15 cellular contexts compared by ENCODE assay signal in the genomic region with DNA sequence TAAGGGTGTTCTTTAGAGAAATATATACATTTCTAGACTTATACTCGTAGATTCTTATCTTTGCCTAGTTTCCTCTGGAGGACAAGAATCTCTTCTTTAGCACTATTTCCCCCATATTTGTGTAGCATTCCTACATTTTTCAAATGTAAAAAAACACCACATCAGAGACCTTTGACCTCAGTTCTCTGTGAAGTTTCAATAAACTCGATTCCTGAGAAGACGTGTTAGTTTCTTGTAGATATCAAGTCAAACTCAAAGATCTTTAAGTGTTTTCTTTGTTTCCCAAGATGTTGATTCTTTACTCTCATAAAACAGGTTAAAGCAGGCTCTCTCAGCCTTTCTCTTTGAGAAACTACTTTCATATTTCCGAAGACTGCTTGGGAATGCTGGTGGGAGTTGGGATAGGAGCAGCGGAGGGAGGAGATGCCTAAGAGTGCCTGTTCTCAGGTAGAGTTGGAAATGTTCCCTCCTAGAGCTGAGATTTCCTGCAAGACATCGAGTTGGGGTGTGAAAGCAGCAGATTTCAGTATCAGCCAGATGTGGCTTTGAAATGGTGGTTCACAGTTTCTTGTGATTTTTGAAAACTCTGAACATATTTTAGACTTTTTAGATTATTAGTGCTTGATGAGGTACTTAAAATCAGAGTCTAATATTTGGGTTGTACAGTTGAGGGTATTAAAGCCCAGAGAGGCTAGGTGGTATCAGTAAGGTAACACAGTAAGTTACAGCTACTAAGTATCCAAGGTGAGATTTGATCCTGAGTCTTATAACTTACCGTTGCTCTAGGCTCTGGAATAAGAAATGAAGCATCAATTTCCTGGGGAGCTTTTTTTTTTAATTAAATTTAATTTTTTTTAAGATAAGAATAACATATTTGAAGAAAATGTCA. TPM values are rescaled to one million over a fixed set of nuclear protein-coding genes. Genes with fewer than 3 reads are reported as not detected.
A peak's percentile ranks its signal among the peaks of the same experiment; 100 is the strongest.
DNase-seq lines count a peak whose midpoint lies in the region; ATAC-seq and TF ChIP-seq lines count a peak whose summit lies in the region.
"Had no signal": no experiment of that assay in that cellular context is flagged by ENCODE, and none has a peak within 500 bp of the region (broad histone marks: within the 10 kb centered on the region; RNA-seq: fewer than 3 reads in every experiment).

No MANE protein-coding gene starts in this region.

- 0% methylated on average over 1 of the region's 7 CpGs; no CpG with 5 or more reads in 1 of the 2 experiments for WGBS in IMR-90 (ENCODE audit: extremely low coverage in 2 of 2, insufficient read length in 1 of 2), 2 experiments
- WGBS in trophoblast cell (ENCODE audit: extremely low coverage, insufficient coverage, insufficient read length) = no CpG with 5 or more reads among the region's 7 CpGs

- H3K9me3 Mint-ChIP-seq in activated T-cell treated with anti-CD3 and anti-CD28 coated beads, Interleukin-2, amount 50 U/mL, for 24 hours = no peaks in the 10 kb centered on the region

- no peaks in the 10 kb centered on the region for H3K79me2 ChIP-seq in fibroblast of lung (ENCODE audit: control insufficient read depth, insufficient read depth, low read length)
- no peaks in the 10 kb centered on the region for H3K79me2 ChIP-seq in trophoblast cell (ENCODE audit: control insufficient read depth, insufficient read depth, low read length, poor library complexity)

- peaks cover 9 to 18% of the 10 kb centered on the region in 2 experiments; a peak in 3 of 4 replicates for H3K79me1 ChIP-seq in IMR-90 (ENCODE audit: low read depth in 1 of 2, low read length in 2 of 2)
- H3K79me1 ChIP-seq in trophoblast cell (ENCODE audit: low read length) = peaks cover 3% of the 10 kb centered on the region

- CTCF ChIA-PET in IMR-90 (lab: Yijun Ruan, JAX) = no interaction called here

- H3K27me3 Mint-ChIP-seq in activated T-cell treated with anti-CD3 and anti-CD28 coated beads, Interleukin-2, amount 50 U/mL, for 24 hours = no peaks in the 10 kb centered on the region

- no peak overlapping the region for H4K91ac ChIP-seq in IMR-90 (ENCODE audit: insufficient read depth, low read depth, low read length)
- no peak overlapping the region for H4K91ac ChIP-seq in trophoblast cell (ENCODE audit: low read depth, low read length)

- H3K27ac Mint-ChIP-seq in activated T-cell treated with anti-CD3 and anti-CD28 coated beads, Interleukin-2, amount 50 U/mL, for 24 hours = no peak overlapping the region

- H3K18ac ChIP-seq in IMR-90 (ENCODE audit: low read depth, low read length) (peak overlapping the region; percentile 44; the same call in 1 of the 2 replicates), trophoblast cell (ENCODE audit: low read length) (no peak overlapping the region)

- TF ChIP-seq CTCF in IMR-90 (conservative IDR thresholded peaks at IDR 0.05; ENCODE audit: low read depth, low read length) (no peak), fibroblast of lung (conservative IDR thresholded peaks at IDR 0.05 in 1 of 2, IDR thresholded peaks at IDR 0.05 in 1 of 2; ENCODE audit: low read depth in 1 of 2, low read length in 2 of 2) (no peak)

- peaks cover 27% of the 10 kb centered on the region for H3K4me1 Mint-ChIP-seq in activated T-cell treated with anti-CD3 and anti-CD28 coated beads, Interleukin-2, amount 50 U/mL, for 24 hours (ENCODE audit: low read depth)

- intact Hi-C loops in IMR-90 (cut with micrococcal nuclease) = no loop called here

- dilution Hi-C loops in IMR-90 (cut with HindIII; ENCODE audit: low sequenced_read_pairs, unreplicated experiment) = no loop called here

- H2BK5ac ChIP-seq in IMR-90 (ENCODE audit: low read depth, low read length, poor library complexity, severe bottlenecking) (no peak overlapping the region), trophoblast cell (ENCODE audit: low read depth, low read length, poor library complexity) (no peak overlapping the region)

- no peak overlapping the region for H4K12ac ChIP-seq in trophoblast cell (ENCODE audit: low read depth, low read length)

- H3K56ac ChIP-seq in IMR-90 (ENCODE audit: extremely low read depth, insufficient read depth, low read length) = peak overlapping the region; percentile 8; the same call in 1 of the 2 replicates

- no peak overlapping the region for H2BK15ac ChIP-seq in IMR-90 (ENCODE audit: low read depth, low read length)

- H3K14ac ChIP-seq in IMR-90 (replicated peaks; ENCODE audit: low read depth, low read length) (peak overlapping the region; percentile 85), trophoblast cell (ENCODE audit: low read length) (no peak overlapping the region)

- peak overlapping the region; percentile 61 for H2BK12ac ChIP-seq in trophoblast cell (ENCODE audit: low read length)

- POLR2A ChIA-PET in IMR-90 (lab: Charles Lee; ENCODE audit: unreplicated experiment) = no interaction called here

- H2AFZ ChIP-seq in IMR-90 (replicated peaks; ENCODE audit: low read length, poor library complexity) (no peak overlapping the region), fibroblast of lung (ENCODE audit: low read length) (peak overlapping the region; percentile 53), trophoblast cell (ENCODE audit: insufficient read depth, low read length, poor library complexity) (no peak overlapping the region)

- no peaks in the 10 kb centered on the region for H3K9me3 ChIP-seq in IMR-90 (ENCODE audit: control insufficient read depth, insufficient read depth, low read length)
- H3K9me3 ChIP-seq in fibroblast of lung (ENCODE audit: control insufficient read depth, insufficient read depth, low read depth, low read length) = no peaks in the 10 kb centered on the region
- no peaks in the 10 kb centered on the region for H3K9me3 ChIP-seq in trophoblast cell (ENCODE audit: insufficient read depth, low read depth, low read length)
- H3K9me3 ChIP-seq: sigmoid colon, stomach had no signal

- TF ChIP-seq POLR2A in IMR-90 (IDR thresholded peaks at IDR 0.05; ENCODE audit: low read depth, low read length) = no peak

- DNase-seq in EH (ENCODE audit: low read depth) = peak; percentile 71
- DNase-seq in IMR-90 = peak; percentile 28
- peak; percentile 18 to 33 for DNase-seq in fibroblast of lung (ENCODE audit: low read depth in 2 of 2)
- peak in 1 of 2 donors; percentile 21 for DNase-seq in trophoblast cell
- no peak for DNase-seq in activated T-cell treated with anti-CD3 and anti-CD28 coated beads, Interleukin-2, amount 50 U/mL, for 24 hours
- DNase-seq in stimulated activated CD4-positive, alpha-beta T cell treated with anti-CD3 and anti-CD28 coated beads, Interleukin-12 subunit alpha, Interleukin-12 subunit beta, amount 100 ng/mL, for 4 hours = no peak
- DNase-seq in ACHN = no peak
- DNase-seq: activated CD4-positive, alpha-beta T cell treated with anti-CD3 and anti-CD28 coated beads for 4 hours; activated T-cell treated with anti-CD3 and anti-CD28 coated beads, Interleukin-2, amount 50 U/mL, for 1 hour; NCI-H1105; SHP77 treated with DMSO at 0.1 percent for 48 hours; sigmoid colon; stomach had no signal

- H2AK5ac ChIP-seq in IMR-90 (ENCODE audit: low read depth, low read length) (peak overlapping the region; percentile 65; the same call in 1 of the 2 replicates), trophoblast cell (ENCODE audit: low read length) (no peak overlapping the region)

- H3K4me2 ChIP-seq in IMR-90 (ENCODE audit: low read depth, low read length) (peak overlapping the region; percentile 78), fibroblast of lung (ENCODE audit: extremely low read depth, insufficient read depth, low read length) (peak overlapping the region; percentile 88), trophoblast cell (ENCODE audit: low read length) (peak overlapping the region; percentile 28)

- no peak for TF ChIP-seq RAD21 in IMR-90 (IDR thresholded peaks at IDR 0.05; ENCODE audit: low read length)

- in situ Hi-C loops in IMR-90 (cut with MboI; ENCODE audit: low sequenced_read_pairs) = no loop called here
- in situ Hi-C loops in ACHN (cut with HindIII; ENCODE audit: low pct_ligation_motif_present, low pct_unique_long_range_greater_than_20kb, low sequenced_read_pairs) = no loop called here

- H4K20me1 ChIP-seq in IMR-90 (ENCODE audit: insufficient read depth, low read length) (no peaks in the 10 kb centered on the region), fibroblast of lung (ENCODE audit: control insufficient read depth, extremely low read depth, insufficient read depth, low read length) (no peaks in the 10 kb centered on the region)

- peak; percentile 73 for ATAC-seq in IMR-90 (ENCODE audit: low read depth)
- ATAC-seq in HG02798 (IDR thresholded peaks at IDR 0.05; ENCODE audit: poor library complexity, unreplicated experiment) = no peak

- no peaks in the 10 kb centered on the region for H3K27me3 ChIP-seq in IMR-90 (ENCODE audit: control insufficient read depth, insufficient read depth, low read length)
- no peaks in the 10 kb centered on the region for H3K27me3 ChIP-seq in fibroblast of lung (ENCODE audit: control insufficient read depth, insufficient read depth, low read length)
- no peaks in the 10 kb centered on the region for H3K27me3 ChIP-seq in trophoblast cell (ENCODE audit: insufficient read depth, low read length)
- H3K27me3 ChIP-seq: sigmoid colon, stomach had no signal

- H2BK120ac ChIP-seq in IMR-90 (ENCODE audit: low read depth, low read length) = peak overlapping the region; percentile 63; the same call in 1 of the 2 replicates
- H2BK120ac ChIP-seq in trophoblast cell (ENCODE audit: insufficient read depth, low read length, poor library complexity) = peak overlapping the region; percentile 8

- peak overlapping the region; percentile 62 for H2BK20ac ChIP-seq in IMR-90 (ENCODE audit: low read depth, low read length)

- no peak overlapping the region for H3K4me3 Mint-ChIP-seq in activated T-cell treated with anti-CD3 and anti-CD28 coated beads, Interleukin-2, amount 50 U/mL, for 24 hours

- H3K36me3 ChIP-seq in IMR-90 (ENCODE audit: control insufficient read depth, insufficient read depth, low read length) (no peaks in the 10 kb centered on the region), fibroblast of lung (ENCODE audit: control insufficient read depth, insufficient read depth, low read length) (no peaks in the 10 kb centered on the region), trophoblast cell (ENCODE audit: control insufficient read depth in 1 of 2, insufficient read depth in 2 of 2, low read length in 2 of 2) (no peaks in the 10 kb centered on the region)
- H3K36me3 ChIP-seq: sigmoid colon had no signal

- H4K8ac ChIP-seq in IMR-90 (ENCODE audit: low read depth in 2 of 2, low read length in 2 of 2) (peak overlapping the region in 1 of 2 experiments; percentile 62; a peak in 2 of 4 replicates), trophoblast cell (ENCODE audit: low read depth, low read length) (no peak overlapping the region)

- H3K23ac ChIP-seq in IMR-90 (ENCODE audit: low read depth, low read length) = peak overlapping the region; percentile 36
- H3K23ac ChIP-seq in trophoblast cell (ENCODE audit: low read length) = no peak overlapping the region

- H3K9ac ChIP-seq in IMR-90 (ENCODE audit: low read depth, low read length) (peak overlapping the region; percentile 1; the same call in 1 of the 2 replicates), fibroblast of lung (ENCODE audit: insufficient read depth, low read length) (no peak overlapping the region), trophoblast cell (ENCODE audit: low read length) (no peak overlapping the region)

- H2AK9ac ChIP-seq in IMR-90 (replicated peaks; ENCODE audit: low read depth, low read length, poor library complexity) = no peak overlapping the region

- H3K9me1 ChIP-seq in IMR-90 (ENCODE audit: insufficient read depth, low read length) = peaks cover 8% of the 10 kb centered on the region; the same call in 1 of the 2 replicates

- H3K4me1 ChIP-seq in IMR-90 (ENCODE audit: control insufficient read depth, insufficient read depth, low read length) = peaks cover 4% of the 10 kb centered on the region; the same call in 1 of the 2 replicates
- H3K4me1 ChIP-seq in fibroblast of lung (ENCODE audit: control insufficient read depth, extremely low read depth, insufficient read depth, low read length) = peaks cover 10% of the 10 kb centered on the region
- peaks cover 2 to 3% of the 10 kb centered on the region in 2 experiments for H3K4me1 ChIP-seq in trophoblast cell (ENCODE audit: control insufficient read depth in 1 of 2, insufficient read depth in 2 of 2, low read length in 2 of 2)
- H3K4me1 ChIP-seq: sigmoid colon had no signal

- H3K4me3 ChIP-seq in IMR-90 (ENCODE audit: insufficient read depth, low read depth, low read length) = no peak overlapping the region
- peak overlapping the region in 3 of 4 experiments; percentile 7 to 16 (median 16) for H3K4me3 ChIP-seq in fibroblast of lung (replicated peaks in 1 of 4; ENCODE audit: control extremely low read depth in 1 of 4, insufficient read depth in 1 of 4, low read depth in 3 of 4, low read length in 4 of 4)
- no peak overlapping the region for H3K4me3 ChIP-seq in trophoblast cell (ENCODE audit: low read depth, low read length)
- H3K4me3 ChIP-seq: sigmoid colon, stomach had no signal

- H3K4ac ChIP-seq in IMR-90 (ENCODE audit: low read depth, low read length) (peak overlapping the region; percentile 63), trophoblast cell (ENCODE audit: low read depth, low read length) (no peak overlapping the region)

- peak overlapping the region; percentile 36; the same call in 1 of the 2 replicates for H4K5ac ChIP-seq in IMR-90 (ENCODE audit: low read depth, low read length)

- H3K36me3 Mint-ChIP-seq in activated T-cell treated with anti-CD3 and anti-CD28 coated beads, Interleukin-2, amount 50 U/mL, for 24 hours (ENCODE audit: low read depth) = peaks cover 9% of the 10 kb centered on the region

- H3K27ac ChIP-seq in IMR-90 (ENCODE audit: insufficient read depth, low read length) (peak overlapping the region; percentile 62), fibroblast of lung (ENCODE audit: insufficient read depth, low read length) (peak overlapping the region; percentile 52), trophoblast cell (ENCODE audit: low read depth, low read length) (peak overlapping the region; percentile 60)
- H3K27ac ChIP-seq: C4-2B, sigmoid colon, stomach had no signal

- no TSS peak for BruUV-seq in IMR-90 (replicated peaks; lab: Mats Ljungman, UMichigan)

RNA-seq across cellular contexts. Expression of a gene that starts 13.9 kb away (rescaled TPM):
- total RNA-seq in IMR-90 (2012; rRNA removed) (40.9 and 50.8 TPM in 2 replicates), fibroblast of lung (18.2 and 25.3 TPM in 2 replicates)
- polyA plus RNA-seq in IMR-90 (2012; rRNA removed) (24.0 and 30.6 TPM in 2 replicates), fibroblast of lung (44.2 and 47.8 TPM in 2 replicates)
- 6.3 and 10.5 TPM in 2 replicates for polyA plus RNA-seq in IMR-90 (2012; cell fraction: cytosol; rRNA removed)
- 2.0 and 9.9 TPM in 2 replicates for polyA plus RNA-seq in IMR-90 (2012; cell fraction: nucleus; rRNA removed; ENCODE audit: low replicate concordance)
- 36.5 and 41.9 TPM in 2 replicates for polyA plus RNA-seq in fibroblast of lung (2012)
- polyA minus RNA-seq in fibroblast of lung (ENCODE audit: low replicate concordance) = 5.7 and 6.2 TPM in 2 replicates
- polyA plus RNA-seq in trophoblast cell (2013) = 28.0 and 29.7 TPM in 2 replicates

RNA-seq across cellular contexts. Expression of a gene that starts 14.3 kb away (rescaled TPM):
- total RNA-seq in IMR-90 (2012; rRNA removed) = 46.4 and 50.8 TPM in 2 replicates
- polyA plus RNA-seq in IMR-90 (2012; rRNA removed) = 21.6 and 26.6 TPM in 2 replicates
- polyA plus RNA-seq in IMR-90 (2012; cell fraction: cytosol; rRNA removed) = 5.7 and 10.3 TPM in 2 replicates
- 3.2 and 22.1 TPM in 2 replicates for polyA plus RNA-seq in IMR-90 (2012; cell fraction: nucleus; rRNA removed; ENCODE audit: low replicate concordance)
- 21.8 and 28.4 TPM in 2 replicates for total RNA-seq in fibroblast of lung
- polyA plus RNA-seq in fibroblast of lung = 46.1 and 55.3 TPM in 2 replicates
- polyA plus RNA-seq in fibroblast of lung (2012) = 27.4 and 29.1 TPM in 2 replicates
- polyA minus RNA-seq in fibroblast of lung (ENCODE audit: low replicate concordance) = 15.3 and 15.7 TPM in 2 replicates
- 31.7 and 31.9 TPM in 2 replicates for polyA plus RNA-seq in trophoblast cell (2013)

Comparison
In these comparisons a context has a peak if more than half of its experiments do, and no peak if none do; other contexts are left out.
1. DNase-seq: peak in EH (single experiment), IMR-90 (single experiment) and fibroblast of lung (2 of 2); none in activated T-cell treated with anti-CD3 and anti-CD28 coated beads, Interleukin-2, amount 50 U/mL, for 24 hours (single experiment), stimulated activated CD4-positive, alpha-beta T cell treated with anti-CD3 and anti-CD28 coated beads, Interleukin-12 subunit alpha, Interleukin-12 subunit beta, amount 100 ng/mL, for 4 hours (single experiment) and ACHN (single experiment).
2. H3K4me2 ChIP-seq: peak in every context shown above with its lines; median percentile 88 in fibroblast of lung; 78 in IMR-90; 28 in trophoblast cell.
3. H3K4me3 ChIP-seq: peak in fibroblast of lung (3 of 4); none in IMR-90 (single experiment) and trophoblast cell (single experiment).
4. Peak in every context shown above with its lines, with median percentiles within 50 percentile points of each other: H3K27ac ChIP-seq.